Comparison of ENCODE assay signal across 9 cellular contexts in the genomic region with DNA sequence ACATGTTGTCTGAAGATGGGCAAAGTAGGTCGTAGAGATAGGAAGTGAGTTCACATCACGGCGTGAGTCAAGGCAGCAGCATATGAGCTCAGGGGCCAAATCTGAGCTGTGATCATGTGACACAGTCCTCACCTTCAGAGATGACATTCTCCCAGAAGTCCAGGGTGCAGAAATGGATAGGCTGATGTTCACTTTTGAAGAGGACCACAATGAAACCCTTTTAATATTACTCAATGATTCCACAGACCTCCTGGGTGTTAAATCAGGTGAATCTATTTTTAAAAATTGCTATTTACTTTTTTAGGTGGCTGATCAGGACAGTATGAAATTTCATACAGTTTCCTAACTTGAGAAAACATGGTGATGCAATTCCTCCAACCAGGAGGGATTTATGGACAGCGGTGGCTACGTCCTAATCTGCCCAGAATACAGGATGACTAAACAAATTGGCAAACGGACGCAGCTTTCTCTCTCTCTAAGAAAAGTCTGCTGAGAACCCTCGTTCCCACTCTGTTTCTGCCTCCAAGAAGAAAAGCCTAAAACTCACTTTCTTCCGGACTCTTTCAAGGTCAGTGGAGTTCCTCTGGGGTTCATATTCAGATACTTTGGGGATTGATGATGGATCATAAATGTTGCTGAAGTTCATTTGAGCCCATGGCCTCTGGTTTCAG. TPM values are rescaled to one million over a fixed set of nuclear protein-coding genes. Genes with fewer than 3 reads are reported as not detected.
A peak's percentile ranks its signal among the peaks of the same experiment; 100 is the strongest.
DNase-seq lines count a peak whose midpoint lies in the region; ATAC-seq and TF ChIP-seq lines count a peak whose summit lies in the region.
"Had no signal": no experiment of that assay in that cellular context is flagged by ENCODE, and none has a peak within 500 bp of the region (broad histone marks: within the 10 kb centered on the region; RNA-seq: fewer than 3 reads in every experiment).

No MANE protein-coding gene starts in this region.

- no peak for ATAC-seq in CD8-positive, alpha-beta T cell
- no peak for ATAC-seq in natural killer cell
- no peak for ATAC-seq in HG03439 (IDR thresholded peaks at IDR 0.05; ENCODE audit: unreplicated experiment)
- no peak for ATAC-seq in GM21528 (IDR thresholded peaks at IDR 0.05; ENCODE audit: low FRiP score, unreplicated experiment)

- H3K27me3 Mint-ChIP-seq in CD8-positive, alpha-beta T cell (ENCODE audit: low read depth), result no peaks in the 10 kb centered on the region
- H3K27me3 Mint-ChIP-seq in natural killer cell (ENCODE audit: low read depth in 2 of 2), result no peaks in the 10 kb centered on the region

- H3K27ac ChIP-seq in CD8-positive, alpha-beta T cell (ENCODE audit: low read depth, low read length), result no peak overlapping the region

- H3K4me1 ChIP-seq in CD8-positive, alpha-beta T cell (ENCODE audit: insufficient read depth, low read length), result peaks cover 9% of the 10 kb centered on the region

- H3K9me3 Mint-ChIP-seq in CD8-positive, alpha-beta T cell, result no peaks in the 10 kb centered on the region
- H3K9me3 Mint-ChIP-seq in natural killer cell, result no peaks in the 10 kb centered on the region

- H3K27me3 ChIP-seq in CD8-positive, alpha-beta T cell (ENCODE audit: insufficient read depth, low read length), result no peaks in the 10 kb centered on the region

- H3K4me3 ChIP-seq in CD8-positive, alpha-beta T cell (ENCODE audit: low read depth, low read length), result no peak overlapping the region
- peak overlapping the region; percentile 42 for H3K4me3 ChIP-seq in choroid plexus epithelial cell (ENCODE audit: low read depth, low read length)

- peak overlapping the region; percentile 95 for H3K27ac Mint-ChIP-seq in CD8-positive, alpha-beta T cell
- H3K27ac Mint-ChIP-seq in natural killer cell, result peak overlapping the region; percentile 97 to 98

- POLR2A ChIA-PET in CD8-positive, alpha-beta T cell (lab: Charles Lee), result no interaction called here

- no peak overlapping the region for H3K4me3 Mint-ChIP-seq in CD8-positive, alpha-beta T cell
- no peak overlapping the region for H3K4me3 Mint-ChIP-seq in natural killer cell

- intact Hi-C loops in CD8-positive, alpha-beta T cell (cut with DNase I, micrococcal nuclease), result loop anchor here in 1 of 2 experiments (5.0 kb wide), 2 partner anchors 95 to 225 kb away; no protein-coding TSS in a partner anchor
- intact Hi-C loops in natural killer cell (cut with micrococcal nuclease), result loop anchor here (2.0 to 10.0 kb wide), 2 partner anchors 19 to 267 kb away; a partner anchor contains a TSS

- H3K36me3 ChIP-seq in CD8-positive, alpha-beta T cell (ENCODE audit: insufficient read depth, low read length), result no peaks in the 10 kb centered on the region

- H3K36me3 Mint-ChIP-seq in CD8-positive, alpha-beta T cell, result no peaks in the 10 kb centered on the region
- H3K36me3 Mint-ChIP-seq in natural killer cell, result no peaks in the 10 kb centered on the region

- CTCF ChIA-PET in CD8-positive, alpha-beta T cell (lab: Charles Lee), result no interaction called here

- TF ChIP-seq CTCF in CD8-positive, alpha-beta T cell (IDR thresholded peaks at IDR 0.05), result no peak
- TF ChIP-seq CTCF in choroid plexus epithelial cell (conservative IDR thresholded peaks at IDR 0.05; ENCODE audit: low read depth, low read length), result no peak
- no peak for TF ChIP-seq CTCF in natural killer cell (IDR thresholded peaks at IDR 0.05)

- H3K4me1 Mint-ChIP-seq in CD8-positive, alpha-beta T cell (ENCODE audit: low read depth), result peaks cover 24% of the 10 kb centered on the region
- peaks cover 22 to 24% of the 10 kb centered on the region in 2 donors for H3K4me1 Mint-ChIP-seq in natural killer cell

- H3K9me3 ChIP-seq in CD8-positive, alpha-beta T cell (ENCODE audit: low read length), result no peaks in the 10 kb centered on the region

- DNase-seq in CD8-positive, alpha-beta T cell, result no peak
- peak; percentile 64 for DNase-seq in OCI-M1 (lab: John Stamatoyannopoulos, UW)
- DNase-seq in choroid plexus epithelial cell (ENCODE audit: low read depth), result peak; percentile 98
- DNase-seq in natural killer cell, result no peak
- no peak for DNase-seq in NCI-H1694 (lab: John Stamatoyannopoulos, UW)
- DNase-seq in NCI-H2227 (lab: John Stamatoyannopoulos, UW; ENCODE audit: unreplicated experiment), result no peak
- DNase-seq: NCI-H526 treated with DMSO at 0.1 percent for 48 hours had no signal

RNA-seq across cellular contexts. Expression of a gene that starts 34.4 kb away (rescaled TPM):
- total RNA-seq in CD8-positive, alpha-beta T cell, result 1 to 10 TPM; 1.1 to 1.2 TPM
- 1 to 10 TPM; 1.2 to 4.5 (median 3.4) TPM for total RNA-seq in natural killer cell

Comparison
In these comparisons a context has a peak if more than half of its experiments do, and no peak if none do; other contexts are left out.
1. DNase-seq: peak in OCI-M1 (single experiment) and choroid plexus epithelial cell (single experiment); none in CD8-positive, alpha-beta T cell (0 of 7), natural killer cell (single experiment), NCI-H1694 (single experiment) and NCI-H2227 (single experiment).